9 cellular contexts compared by ENCODE assay signal in genomic region chr14:67944605-67945004, GRCh38.
DNase-seq lines count a peak whose midpoint lies in the region; ATAC-seq, FAIRE-seq and TF ChIP-seq lines count a peak whose summit lies in the region.
"Had no signal": no experiment of that assay in that cellular context is flagged by ENCODE, and none has a peak within 500 bp of the region (broad histone marks: within the 10 kb centered on the region; RNA-seq: fewer than 3 reads in every experiment).

No MANE protein-coding gene starts in this region.

- TF ChIP-seq EP300 in stomach (IDR thresholded peaks at IDR 0.05), result no peak

- peak; percentile 29 for ATAC-seq in left colon
- no peak for ATAC-seq in GM19455 (IDR thresholded peaks at IDR 0.05; ENCODE audit: unreplicated experiment)

- H3K4me1 ChIP-seq in stomach, result peaks cover 18 to 56% (median 42%) of the 10 kb centered on the region in 4 donors

- no peak for DNase-seq in HTR-8/SVneo (ENCODE audit: insufficient read length, low spot score)
- peak; percentile 27 for DNase-seq in astrocyte of the spinal cord (ENCODE audit: low read depth, low spot score)
- DNase-seq in left colon, result no peak
- no peak for DNase-seq in stomach
- DNase-seq in iPS-NIHi11 (ENCODE audit: low spot score), result no peak
- DNase-seq in occipital lobe (lab: John Stamatoyannopoulos, UW), result no peak
- DNase-seq in lower leg skin (ENCODE audit: low spot score in 2 of 2), result no peak

- no peaks in the 10 kb centered on the region for H3K27me3 ChIP-seq in stomach

- intact Hi-C loops in left colon (cut with DNase I, micrococcal nuclease), result loop anchor here in 1 of 2 donors (5.0 to 10.0 kb wide), 2 partner anchors 600 to 878 kb away; no protein-coding TSS in a partner anchor
- intact Hi-C loops in stomach (cut with DNase I; ENCODE audit: low total_unique reads), result no loop called here
- intact Hi-C loops in lower leg skin (cut with DNase I; ENCODE audit: low total_unique reads), result loop anchor here (10.0 kb wide), 1 partner anchor 300 kb away; no protein-coding TSS in a partner anchor

- TF ChIP-seq POLR2A in stomach (IDR thresholded peaks at IDR 0.05), result no peak
- no peak for TF ChIP-seq POLR2A in lower leg skin (IDR thresholded peaks at IDR 0.05)

- no peak overlapping the region for H3K4me3 ChIP-seq in astrocyte of the spinal cord (ENCODE audit: low read depth, low read length)
- H3K4me3 ChIP-seq in stomach, result no peak overlapping the region
- no peak overlapping the region for H3K4me3 ChIP-seq in lower leg skin (ENCODE audit: low read depth, poor library complexity, severe bottlenecking)

- peak overlapping the region in 4 of 5 donors; percentile 63 to 89 (median 82) for H3K27ac ChIP-seq in stomach
- H3K27ac ChIP-seq: C4-2B had no signal

- whole genome bisulfite sequencing in stomach, 5 donors, result 38 to 63% (median 53%) methylated on average over 1 of the region's 1 CpG
- WGBS in lower leg skin, 2 donors, result 50 to 67% methylated on average over 1 of the region's 1 CpG

- peaks cover 0 to under 1% (median 0%) of the 10 kb centered on the region in 4 donors for H3K9me3 ChIP-seq in stomach

- H3K36me3 ChIP-seq in stomach, result no peaks in the 10 kb centered on the region

- no peak for TF ChIP-seq CTCF in astrocyte of the spinal cord (IDR thresholded peaks at IDR 0.05; ENCODE audit: low read depth, low read length)
- TF ChIP-seq CTCF in stomach (IDR thresholded peaks at IDR 0.05), result no peak
- TF ChIP-seq CTCF in lower leg skin (IDR thresholded peaks at IDR 0.05), result no peak

- in situ Hi-C loops in astrocyte of the spinal cord (cut with HindIII; ENCODE audit: low sequenced_read_pairs), result no loop called here

- FAIRE-seq in HTR-8/SVneo (lab: Jason Lieb, UNC), result peak; percentile 91
